14 cellular contexts compared by ENCODE assay signal in genomic region chr4:156686120-156686519, GRCh38.
DNase-seq lines count a peak whose midpoint lies in the region; ATAC-seq and TF ChIP-seq lines count a peak whose summit lies in the region.
"Had no signal": no experiment of that assay in that cellular context is flagged by ENCODE, and none has a peak within 500 bp of the region (broad histone marks: within the 10 kb centered on the region; RNA-seq: fewer than 3 reads in every experiment).

No MANE protein-coding gene starts in this region.

- ATAC-seq in HG03521 (IDR thresholded peaks at IDR 0.05; ENCODE audit: unreplicated experiment) = no peak
- ATAC-seq: stimulated activated effector memory CD8-positive, alpha-beta T cell treated with anti-CD3 and anti-CD28 coated beads, Interleukin-12 subunit alpha, Interleukin-12 subunit beta, amount 100 ng/mL, for 72 hours had no signal

- H3K27me3 ChIP-seq in brain microvascular endothelial cell (replicated peaks) (no peaks in the 10 kb centered on the region), ascending aorta (no peaks in the 10 kb centered on the region)
- H3K27me3 ChIP-seq: colonic mucosa had no signal

- H3K4me3 ChIP-seq in AG09309 (ENCODE audit: control insufficient read depth, low read depth, low read length) (no peak overlapping the region), brain microvascular endothelial cell (ENCODE audit: low read depth, low read length) (no peak overlapping the region), ascending aorta (no peak overlapping the region)
- H3K4me3 ChIP-seq: colonic mucosa, HAP-1, PC-9 had no signal

- no peaks in the 10 kb centered on the region for H3K9me3 ChIP-seq in ascending aorta
- H3K9me3 ChIP-seq: colonic mucosa, HAP-1 had no signal

- TF ChIP-seq CTCF in AG09309 (IDR thresholded peaks at IDR 0.05; ENCODE audit: control insufficient read depth, insufficient read depth, low read depth, low read length, missing control alignments) (no peak), brain microvascular endothelial cell (IDR thresholded peaks at IDR 0.05; ENCODE audit: low read depth, low read length, missing control alignments) (no peak), ascending aorta (IDR thresholded peaks at IDR 0.05) (no peak)

- intact Hi-C loops in ascending aorta (cut with DNase I) = no loop called here

- no peaks in the 10 kb centered on the region for H3K4me1 ChIP-seq in ascending aorta
- H3K4me1 ChIP-seq: colonic mucosa, HAP-1 had no signal

- in situ Hi-C loops in brain microvascular endothelial cell (cut with HindIII; ENCODE audit: low pct_ligation_motif_present, low sequenced_read_pairs) = no loop called here

- H3K36me3 ChIP-seq in brain microvascular endothelial cell (replicated peaks) = no peaks in the 10 kb centered on the region
- H3K36me3 ChIP-seq in ascending aorta = no peaks in the 10 kb centered on the region
- H3K36me3 ChIP-seq: colonic mucosa, HAP-1 had no signal

- DNase-seq in AG09309 (ENCODE audit: low read depth) (peak; percentile 99), NCI-H1694 (lab: John Stamatoyannopoulos, UW) (peak; percentile 87), brain microvascular endothelial cell (peak; percentile 82), left kidney (ENCODE audit: low read depth, low spot score) (peak; percentile 92), ascending aorta (ENCODE audit: low spot score in 2 of 2) (no peak), NCI-H1417 treated with DMSO at 0.1 percent for 48 hours (lab: John Stamatoyannopoulos, UW) (no peak), germinal center (ENCODE audit: low spot score) (no peak)
- DNase-seq: activated T-cell treated with anti-CD3 and anti-CD28 coated beads, Interleukin-2, amount 50 U/mL, for 48 hours; colonic mucosa; hypothalamus; PC-9 had no signal

- H3K27ac ChIP-seq in brain microvascular endothelial cell (no peak overlapping the region), ascending aorta (no peak overlapping the region)
- H3K27ac ChIP-seq: colonic mucosa, PC-9 had no signal

Comparison
In these comparisons a context has a peak if more than half of its experiments do, and no peak if none do; other contexts are left out.
1. DNase-seq: peak in AG09309 (single experiment), NCI-H1694 (single experiment), brain microvascular endothelial cell (single experiment) and left kidney (single experiment); none in ascending aorta (0 of 2), NCI-H1417 treated with DMSO at 0.1 percent for 48 hours (single experiment) and germinal center (single experiment).